Comparison of ENCODE assay signal across 8 cellular contexts in genomic region chr18:59631583-59632181, GRCh38.
A peak's percentile ranks its signal among the peaks of the same experiment; 100 is the strongest.
DNase-seq lines count a peak whose midpoint lies in the region; TF ChIP-seq lines count a peak whose summit lies in the region.

No MANE protein-coding gene starts in this region.

- POLR2A ChIA-PET in AG04450 (lab: Yijun Ruan, JAX), result interaction anchor here (1.2 to 1.3 kb wide), 2 partner anchors 65 to 192 kb away, joined by 3 to 4 read pairs; partner anchors contain the start of gene CCBE1

- no peaks in the 10 kb centered on the region for H3K9me3 Mint-ChIP-seq in activated T-cell treated with anti-CD3 and anti-CD28 coated beads, Interleukin-2, amount 50 U/mL, for 24 hours

- CTCF ChIA-PET in AG04450 (lab: Charles Lee), result interaction anchor here (0.6 to 6.9 kb wide), 43 partner anchors 8 to 1937 kb away, joined by 3 to 135 read pairs (median 5); partner anchors contain the start of gene CCBE1

- no peak overlapping the region for H3K27ac ChIP-seq in AG04450 (ENCODE audit: low read depth, low read length)
- no peak overlapping the region for H3K27ac ChIP-seq in iPS DF 6.9 (ENCODE audit: low read length)

- peaks cover 5% of the 10 kb centered on the region for H3K27me3 Mint-ChIP-seq in activated T-cell treated with anti-CD3 and anti-CD28 coated beads, Interleukin-2, amount 50 U/mL, for 24 hours

- H3K4me3 ChIP-seq in AG04450 (ENCODE audit: low read depth, low read length) (no peak overlapping the region), iPS DF 6.9 (ENCODE audit: low read length) (no peak overlapping the region)

- in situ Hi-C loops in SK-MEL-5 (cut with HindIII; ENCODE audit: low pct_unique_long_range_greater_than_20kb, low sequenced_read_pairs), result no loop called here

- H3K36me3 Mint-ChIP-seq in activated T-cell treated with anti-CD3 and anti-CD28 coated beads, Interleukin-2, amount 50 U/mL, for 24 hours (ENCODE audit: low read depth), result no peaks in the 10 kb centered on the region

- H3K36me3 ChIP-seq in iPS DF 6.9 (ENCODE audit: control insufficient read depth, insufficient read depth, low read length), result no peaks in the 10 kb centered on the region

- no peaks in the 10 kb centered on the region for H3K4me1 Mint-ChIP-seq in activated T-cell treated with anti-CD3 and anti-CD28 coated beads, Interleukin-2, amount 50 U/mL, for 24 hours (ENCODE audit: low read depth)

- H3K4me3 Mint-ChIP-seq in activated T-cell treated with anti-CD3 and anti-CD28 coated beads, Interleukin-2, amount 50 U/mL, for 24 hours, result no peak overlapping the region

- DNase-seq in AG04450 (ENCODE audit: low read depth, low spot score), result no peak
- peak; percentile 27 for DNase-seq in SK-MEL-5 (ENCODE audit: low read depth, low spot score)
- peak; percentile 37 for DNase-seq in iPS DF 6.9 (ENCODE audit: low read depth, low spot score)
- DNase-seq in DMS79 treated with DMSO at 0.1 percent for 48 hours (lab: John Stamatoyannopoulos, UW), result no peak
- no peak for DNase-seq in SW480 (ENCODE audit: low spot score)
- no peak for DNase-seq in activated T-cell treated with anti-CD3 and anti-CD28 coated beads, Interleukin-2, amount 50 U/mL, for 24 hours
- no peak for DNase-seq in NK-92 (lab: John Stamatoyannopoulos, UW; ENCODE audit: unreplicated experiment)

- no peak overlapping the region for H3K27ac Mint-ChIP-seq in activated T-cell treated with anti-CD3 and anti-CD28 coated beads, Interleukin-2, amount 50 U/mL, for 24 hours

- WGBS in iPS DF 6.9 (ENCODE audit: insufficient coverage, insufficient read length), result no CpG with 5 or more reads among the region's 1 CpG

- H3K9me3 ChIP-seq in AG04450 (ENCODE audit: control insufficient read depth, insufficient read depth, low read length) (peaks cover 2% of the 10 kb centered on the region; the same call in 1 of the 2 replicates), iPS DF 6.9 (ENCODE audit: control insufficient read depth, insufficient read depth, low read length) (no peaks in the 10 kb centered on the region)

- TF ChIP-seq CTCF in AG04450 (IDR thresholded peaks at IDR 0.05; ENCODE audit: low read depth, low read length) (peak; percentile 87), GM12874 (IDR thresholded peaks at IDR 0.05; ENCODE audit: insufficient read depth, low read depth, low read length) (peak; percentile 62)

- 0 out of 2 replicates have a peak, but pooled peaks cover 3% of the 10 kb centered on the region for H3K4me1 ChIP-seq in iPS DF 6.9 (ENCODE audit: control insufficient read depth, insufficient read depth, low read length)

- H3K27me3 ChIP-seq in AG04450 (ENCODE audit: control insufficient read depth, insufficient read depth, low read length), result no peaks in the 10 kb centered on the region
- H3K27me3 ChIP-seq in iPS DF 6.9 (ENCODE audit: control insufficient read depth, insufficient read depth, low read length), result no peaks in the 10 kb centered on the region

Comparison
In these comparisons a context has a peak if more than half of its experiments do, and no peak if none do; other contexts are left out.
1. DNase-seq: peak in SK-MEL-5 (single experiment) and iPS DF 6.9 (single experiment); none in AG04450 (single experiment), DMS79 treated with DMSO at 0.1 percent for 48 hours (single experiment), SW480 (single experiment), activated T-cell treated with anti-CD3 and anti-CD28 coated beads, Interleukin-2, amount 50 U/mL, for 24 hours (single experiment) and NK-92 (single experiment).